Comparison of ENCODE assay signal across 8 cellular contexts in the genomic region with DNA sequence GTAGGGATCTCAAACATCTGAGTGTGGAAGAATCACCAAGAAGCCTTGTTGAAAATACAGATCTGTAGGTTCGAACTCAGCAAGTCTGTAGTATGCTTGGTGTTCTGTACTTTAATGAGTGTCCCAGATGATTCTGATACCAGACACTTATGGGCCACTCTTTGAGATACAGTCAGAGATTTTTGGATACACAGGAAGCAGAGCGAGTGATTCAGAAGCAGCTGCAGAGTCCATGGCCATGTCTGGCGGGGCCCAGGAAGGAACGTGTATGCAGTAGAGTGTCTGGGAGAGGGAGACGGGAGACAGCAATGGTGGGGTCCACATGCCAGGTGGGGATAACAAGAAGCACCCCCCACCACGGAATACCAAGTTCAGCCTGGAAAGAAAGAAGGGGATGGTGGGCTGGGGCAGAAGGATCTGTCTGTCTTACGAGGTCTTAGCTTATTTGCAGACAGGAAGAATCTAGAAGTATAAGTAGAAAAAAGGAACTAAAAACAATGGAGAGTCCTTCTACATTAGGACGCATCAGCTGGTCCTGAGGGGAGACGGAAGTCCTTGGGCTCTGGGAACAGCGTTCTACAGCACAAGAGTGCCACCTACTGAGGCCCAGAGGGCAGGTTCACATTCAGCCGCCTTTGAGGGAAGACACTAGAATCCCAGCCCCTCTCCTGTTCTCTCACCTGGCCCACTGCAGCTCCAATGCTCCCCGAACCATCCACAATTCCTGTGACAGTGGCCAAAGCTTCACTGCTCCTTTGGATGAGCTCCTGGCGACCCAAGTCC. TPM values are rescaled to one million over a fixed set of nuclear protein-coding genes. Genes with fewer than 3 reads are reported as not detected.
DNase-seq lines count a peak whose midpoint lies in the region; ATAC-seq and TF ChIP-seq lines count a peak whose summit lies in the region.

No MANE protein-coding gene starts in this region.

- no peak overlapping the region for H3K4me3 ChIP-seq in AG09309 (ENCODE audit: control insufficient read depth, low read depth, low read length)
- no peak overlapping the region for H3K4me3 ChIP-seq in GM23248
- H3K4me3 ChIP-seq in Peyer's patch, result no peak overlapping the region
- no peak overlapping the region for H3K4me3 ChIP-seq in esophagus muscularis mucosa

- H3K4me1 ChIP-seq in GM23248 (ENCODE audit: insufficient read depth) (peaks cover 3% of the 10 kb centered on the region), Peyer's patch (no peaks in the 10 kb centered on the region), esophagus muscularis mucosa (no peaks in the 10 kb centered on the region)

- no peaks in the 10 kb centered on the region for H4K20me1 ChIP-seq in GM23248 (ENCODE audit: insufficient read depth)

- in situ Hi-C loops in GM23248 (cut with MboI), result loop anchor here (25.0 kb wide), 1 partner anchor 706 kb away; no protein-coding TSS in a partner anchor

- 85 to 89% methylated on average over 13 of the region's 13 CpGs for WGBS in GM23248 (ENCODE audit: low coverage in 1 of 2, low lambda C conversion rate in 2 of 2, missing lambda C conversion rate in 2 of 2), 2 experiments
- WGBS in esophagus muscularis mucosa, result 63% methylated on average over 13 of the region's 13 CpGs

- H3K27ac ChIP-seq in GM23248, result no peak overlapping the region
- H3K27ac ChIP-seq in Peyer's patch, result no peak overlapping the region
- H3K27ac ChIP-seq in esophagus muscularis mucosa (replicated peaks in 1 of 4), result no peak overlapping the region

- peaks cover 16% of the 10 kb centered on the region; the same call in 1 of the 2 replicates for H3K36me3 ChIP-seq in GM23248 (ENCODE audit: low read depth)
- peaks cover 0 to 48% (median 0%) of the 10 kb centered on the region in 3 donors for H3K36me3 ChIP-seq in Peyer's patch
- H3K36me3 ChIP-seq in esophagus muscularis mucosa, result peaks cover 16 to 89% (median 48%) of the 10 kb centered on the region in 4 donors

- ATAC-seq in HG02763 (IDR thresholded peaks at IDR 0.05; ENCODE audit: unreplicated experiment), result no peak
- no peak for ATAC-seq in GM19324 (IDR thresholded peaks at IDR 0.05; ENCODE audit: low FRiP score, unreplicated experiment)
- no peak for ATAC-seq in HG02852 (IDR thresholded peaks at IDR 0.05; ENCODE audit: unreplicated experiment)

- H3K4me2 ChIP-seq in GM23248 (ENCODE audit: unreplicated experiment), result no peak overlapping the region

- H3K79me2 ChIP-seq in GM23248 (ENCODE audit: insufficient read depth), result no peaks in the 10 kb centered on the region

- H3K9ac ChIP-seq in GM23248, result no peak overlapping the region

- TF ChIP-seq POLR2A in Peyer's patch (IDR thresholded peaks at IDR 0.05), result no peak
- no peak for TF ChIP-seq POLR2A in esophagus muscularis mucosa (IDR thresholded peaks at IDR 0.05; ENCODE audit: low read depth)

- peaks cover 7% of the 10 kb centered on the region for H3F3A ChIP-seq in GM23248 (ENCODE audit: insufficient read depth)

- no peak for TF ChIP-seq EP300 in esophagus muscularis mucosa (IDR thresholded peaks at IDR 0.05)

- H2AFZ ChIP-seq in GM23248, result no peak overlapping the region

- intact Hi-C loops in esophagus muscularis mucosa (cut with DNase I), result no loop called here

- H3K9me3 ChIP-seq in GM23248 (ENCODE audit: low read depth) (no peaks in the 10 kb centered on the region), Peyer's patch (no peaks in the 10 kb centered on the region), esophagus muscularis mucosa (no peaks in the 10 kb centered on the region)

- no peaks in the 10 kb centered on the region for H3K9me2 ChIP-seq in GM23248 (ENCODE audit: insufficient read depth)

- DNase-seq in AG09309 (ENCODE audit: low read depth) (no peak), GM23248 (peak; percentile 26), Peyer's patch (peak in 2 of 3 donors; percentile 56 to 67), esophagus muscularis mucosa (ENCODE audit: extremely low spot score) (no peak), nucleus accumbens (lab: John Stamatoyannopoulos, UW) (peak in 33 of 56 donors; percentile 4 to 60 (median 25))

- H3K27me3 ChIP-seq in GM23248 (replicated peaks; ENCODE audit: insufficient read depth) (no peaks in the 10 kb centered on the region), Peyer's patch (no peaks in the 10 kb centered on the region), esophagus muscularis mucosa (no peaks in the 10 kb centered on the region)

- TF ChIP-seq CTCF in AG09309 (IDR thresholded peaks at IDR 0.05; ENCODE audit: control insufficient read depth, insufficient read depth, low read depth, low read length, missing control alignments), result peak; percentile 38
- peak in 4 of 6 experiments; percentile 38 to 64 (median 58) for TF ChIP-seq CTCF in Peyer's patch (IDR thresholded peaks at IDR 0.05)
- peak; percentile 19 to 45 (median 32) for TF ChIP-seq CTCF in esophagus muscularis mucosa (IDR thresholded peaks at IDR 0.05)

RNA-seq across cellular contexts. Expression of gene SLC37A3, which starts 55.4 kb away (rescaled TPM):
- total RNA-seq in GM23248 (2014; rRNA removed; shearing (Covaris generic)), result 61.7 and 64.5 TPM in 2 replicates
- polyA plus RNA-seq in GM23248 (2016; fragmentation: Nextera tagmentation; extraction: Ambion mirVana), result 39.8 and 44.8 TPM in 2 replicates
- total RNA-seq in Peyer's patch, result 100 to 1,000 TPM in 2 of 4 donors, 10 to 100 TPM in 2; 45.4 to 124 (median 98.9) TPM
- total RNA-seq in esophagus muscularis mucosa, result 10 to 100 TPM; 33.1 to 67.8 (median 49.0) TPM

Comparison
In these comparisons a context has a peak if more than half of its experiments do, and no peak if none do; other contexts are left out.
1. DNase-seq: peak in GM23248 (single experiment), Peyer's patch (2 of 3) and nucleus accumbens (33 of 56); none in AG09309 (single experiment) and esophagus muscularis mucosa (single experiment).
2. Peak in every context shown above with its lines, with median percentiles within 50 percentile points of each other: CTCF ChIP-seq.